1 cellular context compared by ENCODE assay signal in the genomic region with DNA sequence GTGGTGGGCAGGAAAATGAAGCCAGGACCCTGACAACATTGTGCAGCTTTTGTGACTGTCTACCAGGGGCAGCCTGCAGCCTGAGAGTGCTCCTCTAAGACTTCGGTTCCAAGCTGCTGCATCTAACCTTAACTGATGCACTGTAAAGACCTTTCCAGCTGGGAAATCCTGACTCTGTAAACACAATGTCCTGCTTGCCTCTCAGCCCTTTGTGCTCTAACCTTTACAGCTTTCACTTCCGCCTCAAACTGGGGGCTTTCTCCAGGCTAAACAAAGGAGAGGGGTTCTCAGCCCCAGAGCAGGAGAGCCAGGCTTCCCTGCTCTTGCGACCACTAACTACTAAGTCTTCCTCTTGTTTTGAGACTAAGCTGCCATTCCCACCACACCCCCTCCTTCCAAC.
TF ChIP-seq lines count a peak whose summit lies in the region.

No MANE protein-coding gene starts in this region.

TF ChIP-seq in GM23338, 12 proteins besides CTCF, POLR2A, EP300 and RAD21 (continued from another document):
- TF ChIP-seq, protein P1, sequence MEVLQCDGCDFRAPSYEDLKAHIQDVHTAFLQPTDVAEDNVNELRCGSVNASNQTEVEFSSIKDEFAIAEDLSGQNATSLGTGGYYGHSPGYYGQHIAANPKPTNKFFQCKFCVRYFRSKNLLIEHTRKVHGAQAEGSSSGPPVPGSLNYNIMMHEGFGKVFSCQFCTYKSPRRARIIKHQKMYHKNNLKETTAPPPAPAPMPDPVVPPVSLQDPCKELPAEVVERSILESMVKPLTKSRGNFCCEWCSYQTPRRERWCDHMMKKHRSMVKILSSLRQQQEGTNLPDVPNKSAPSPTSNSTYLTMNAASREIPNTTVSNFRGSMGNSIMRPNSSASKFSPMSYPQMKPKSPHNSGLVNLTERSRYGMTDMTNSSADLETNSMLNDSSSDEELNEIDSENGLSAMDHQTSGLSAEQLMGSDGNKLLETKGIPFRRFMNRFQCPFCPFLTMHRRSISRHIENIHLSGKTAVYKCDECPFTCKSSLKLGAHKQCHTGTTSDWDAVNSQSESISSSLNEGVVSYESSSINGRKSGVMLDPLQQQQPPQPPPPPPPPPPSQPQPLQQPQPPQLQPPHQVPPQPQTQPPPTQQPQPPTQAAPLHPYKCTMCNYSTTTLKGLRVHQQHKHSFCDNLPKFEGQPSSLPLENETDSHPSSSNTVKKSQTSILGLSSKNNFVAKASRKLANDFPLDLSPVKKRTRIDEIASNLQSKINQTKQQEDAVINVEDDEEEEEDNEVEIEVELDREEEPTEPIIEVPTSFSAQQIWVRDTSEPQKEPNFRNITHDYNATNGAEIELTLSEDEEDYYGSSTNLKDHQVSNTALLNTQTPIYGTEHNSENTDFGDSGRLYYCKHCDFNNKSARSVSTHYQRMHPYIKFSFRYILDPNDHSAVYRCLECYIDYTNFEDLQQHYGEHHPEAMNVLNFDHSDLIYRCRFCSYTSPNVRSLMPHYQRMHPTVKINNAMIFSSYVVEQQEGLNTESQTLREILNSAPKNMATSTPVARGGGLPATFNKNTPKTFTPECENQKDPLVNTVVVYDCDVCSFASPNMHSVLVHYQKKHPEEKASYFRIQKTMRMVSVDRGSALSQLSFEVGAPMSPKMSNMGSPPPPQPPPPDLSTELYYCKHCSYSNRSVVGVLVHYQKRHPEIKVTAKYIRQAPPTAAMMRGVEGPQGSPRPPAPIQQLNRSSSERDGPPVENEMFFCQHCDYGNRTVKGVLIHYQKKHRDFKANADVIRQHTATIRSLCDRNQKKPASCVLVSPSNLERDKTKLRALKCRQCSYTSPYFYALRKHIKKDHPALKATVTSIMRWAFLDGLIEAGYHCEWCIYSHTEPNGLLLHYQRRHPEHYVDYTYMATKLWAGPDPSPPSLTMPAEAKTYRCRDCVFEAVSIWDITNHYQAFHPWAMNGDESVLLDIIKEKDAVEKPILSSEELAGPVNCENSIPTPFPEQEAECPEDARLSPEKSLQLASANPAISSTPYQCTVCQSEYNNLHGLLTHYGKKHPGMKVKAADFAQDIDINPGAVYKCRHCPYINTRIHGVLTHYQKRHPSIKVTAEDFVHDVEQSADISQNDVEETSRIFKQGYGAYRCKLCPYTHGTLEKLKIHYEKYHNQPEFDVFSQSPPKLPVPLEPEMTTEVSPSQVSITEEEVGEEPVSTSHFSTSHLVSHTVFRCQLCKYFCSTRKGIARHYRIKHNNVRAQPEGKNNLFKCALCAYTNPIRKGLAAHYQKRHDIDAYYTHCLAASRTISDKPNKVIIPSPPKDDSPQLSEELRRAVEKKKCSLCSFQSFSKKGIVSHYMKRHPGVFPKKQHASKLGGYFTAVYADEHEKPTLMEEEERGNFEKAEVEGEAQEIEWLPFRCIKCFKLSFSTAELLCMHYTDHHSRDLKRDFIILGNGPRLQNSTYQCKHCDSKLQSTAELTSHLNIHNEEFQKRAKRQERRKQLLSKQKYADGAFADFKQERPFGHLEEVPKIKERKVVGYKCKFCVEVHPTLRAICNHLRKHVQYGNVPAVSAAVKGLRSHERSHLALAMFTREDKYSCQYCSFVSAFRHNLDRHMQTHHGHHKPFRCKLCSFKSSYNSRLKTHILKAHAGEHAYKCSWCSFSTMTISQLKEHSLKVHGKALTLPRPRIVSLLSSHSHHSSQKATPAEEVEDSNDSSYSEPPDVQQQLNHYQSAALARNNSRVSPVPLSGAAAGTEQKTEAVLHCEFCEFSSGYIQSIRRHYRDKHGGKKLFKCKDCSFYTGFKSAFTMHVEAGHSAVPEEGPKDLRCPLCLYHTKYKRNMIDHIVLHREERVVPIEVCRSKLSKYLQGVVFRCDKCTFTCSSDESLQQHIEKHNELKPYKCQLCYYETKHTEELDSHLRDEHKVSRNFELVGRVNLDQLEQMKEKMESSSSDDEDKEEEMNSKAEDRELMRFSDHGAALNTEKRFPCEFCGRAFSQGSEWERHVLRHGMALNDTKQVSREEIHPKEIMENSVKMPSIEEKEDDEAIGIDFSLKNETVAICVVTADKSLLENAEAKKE (CRISPR knock-in tag; IDR thresholded peaks at IDR 0.05), result no peak
- TF ChIP-seq EZH2phosphoT487 (IDR thresholded peaks at IDR 0.05; ENCODE audit: unreplicated experiment) (no peak), CREB1 (CRISPR knock-in tag; IDR thresholded peaks at IDR 0.05; ENCODE audit: low read depth) (no peak)
TF ChIP-seq in GM23338: peak in this region for 0.
